Comparison of ENCODE assay signal across 8 cellular contexts in the genomic region with DNA sequence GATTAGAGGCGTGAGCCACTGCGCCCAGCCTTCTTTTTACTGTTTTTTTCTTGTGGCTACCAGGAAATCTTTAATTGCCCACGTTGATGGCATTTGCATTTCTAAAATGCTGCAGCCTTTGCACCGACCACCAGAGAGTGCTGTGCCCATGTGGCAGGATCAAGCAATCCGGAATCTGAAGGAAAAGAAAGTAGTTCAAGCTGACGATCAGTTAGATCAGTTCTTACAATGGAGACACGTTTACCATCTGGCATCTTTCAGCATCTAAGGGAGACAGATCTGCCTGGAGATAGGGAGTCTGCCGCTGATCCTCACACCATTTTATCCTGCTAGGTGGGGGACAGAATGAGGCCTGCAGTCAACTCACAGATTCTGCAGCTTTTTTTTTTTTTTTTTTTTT. TPM values are rescaled to one million over a fixed set of nuclear protein-coding genes. Genes with fewer than 3 reads are reported as not detected.
A peak's percentile ranks its signal among the peaks of the same experiment; 100 is the strongest.
DNase-seq lines count a peak whose midpoint lies in the region; ATAC-seq, FAIRE-seq and TF ChIP-seq lines count a peak whose summit lies in the region.

No MANE protein-coding gene starts in this region.

- peak; percentile 51; the same call in 1 of the 2 replicates for TF ChIP-seq RAD21 in HepG2 (CRISPR knock-in tag; IDR thresholded peaks at IDR 0.05)

- peaks cover 8% of the 10 kb centered on the region for H3K27me3 Mint-ChIP-seq in activated naive CD8-positive, alpha-beta T cell treated with anti-CD3 and anti-CD28 coated beads, Interleukin-2, amount 10 ng/mL, durations not matched to agents 7 days and 5 days
- peaks cover 8 to 19% of the 10 kb centered on the region in 2 donors for H3K27me3 Mint-ChIP-seq in CD8-positive, alpha-beta memory T cell

- peak; percentile 83 for TF ChIP-seq CTCF in HepG2 (CRISPR knock-in tag; IDR thresholded peaks at IDR 0.05)

- H3K4me1 Mint-ChIP-seq in activated naive CD8-positive, alpha-beta T cell treated with anti-CD3 and anti-CD28 coated beads, Interleukin-2, amount 10 ng/mL, durations not matched to agents 7 days and 5 days, result peaks cover 3% of the 10 kb centered on the region
- peaks cover 2 to 4% (median 3%) of the 10 kb centered on the region in 3 donors for H3K4me1 Mint-ChIP-seq in CD8-positive, alpha-beta memory T cell

- no peak overlapping the region for H3K27ac ChIP-seq in HepG2 (ENCODE audit: extremely low read length, insufficient read depth, low read length)
- no peak overlapping the region for H3K27ac ChIP-seq in CD8-positive, alpha-beta memory T cell (ENCODE audit: low read depth, low read length)

- 11% methylated on average over 8 of the region's 8 CpGs for WGBS in HepG2 (ENCODE audit: low lambda C conversion rate)

- peaks cover 0 to 9% of the 10 kb centered on the region in 2 experiments; a peak in 2 of 5 replicates for H3K27me3 ChIP-seq in HepG2 (ENCODE audit: control insufficient read depth in 1 of 2, insufficient read depth in 2 of 2, low read length in 2 of 2)
- no peaks in the 10 kb centered on the region for H3K27me3 ChIP-seq in CD8-positive, alpha-beta memory T cell (ENCODE audit: insufficient read depth, low read length, poor library complexity, severe bottlenecking)

- BruUV-seq in HepG2 (replicated peaks; lab: Mats Ljungman, UMichigan), result no TSS peak

- H3K4me3 ChIP-seq in HepG2 (replicated peaks in 1 of 3; ENCODE audit: insufficient read depth in 1 of 3, low read depth in 2 of 3, low read length in 3 of 3), result no peak overlapping the region
- H3K4me3 ChIP-seq in CD8-positive, alpha-beta memory T cell (ENCODE audit: low read length), result no peak overlapping the region

- no peak for TF ChIP-seq EP300 in HepG2 (IDR thresholded peaks at IDR 0.05; ENCODE audit: low read depth in 2 of 2, low read length in 2 of 2)
- no peak for TF ChIP-seq EP300 in HepG2 (CRISPR knock-in tag; IDR thresholded peaks at IDR 0.05; ENCODE audit: borderline replicate concordance)

- no peaks in the 10 kb centered on the region for H3K79me2 ChIP-seq in HepG2 (ENCODE audit: insufficient read depth, low read length)

- H3K36me3 ChIP-seq in HepG2 (replicated peaks in 1 of 2; ENCODE audit: control insufficient read depth in 1 of 2, insufficient read depth in 2 of 2, low read length in 2 of 2), result no peaks in the 10 kb centered on the region
- no peaks in the 10 kb centered on the region for H3K36me3 ChIP-seq in CD8-positive, alpha-beta memory T cell (ENCODE audit: insufficient read depth, low read length)

- POLR2A ChIA-PET in activated naive CD8-positive, alpha-beta T cell treated with anti-CD3 and anti-CD28 coated beads, Interleukin-2, amount 10 ng/mL, durations not matched to agents 7 days and 5 days (lab: Charles Lee), result interaction anchor here (0.7 to 1.0 kb wide), 2 partner anchors 32 to 161 kb away, joined by 3 to 5 read pairs; no protein-coding TSS in a partner anchor
- POLR2A ChIA-PET in HepG2 (lab: Yijun Ruan, JAX), result interaction anchor here (0.8 kb wide), 1 partner anchor 75 kb away, joined by 4 read pairs; the partner anchor contains the start of genes SAFB and SAFB2
- POLR2A ChIA-PET in CD8-positive, alpha-beta memory T cell (lab: Charles Lee), result no interaction called here

- H4K20me1 ChIP-seq in HepG2 (ENCODE audit: insufficient read depth, low read length), result no peaks in the 10 kb centered on the region

- no peak overlapping the region for H2AFZ ChIP-seq in HepG2 (ENCODE audit: low read length)

- no peak for TF ChIP-seq POLR2A in HepG2 (IDR thresholded peaks at IDR 0.05; ENCODE audit: insufficient read depth in 1 of 2, low read depth in 2 of 2, low read length in 2 of 2)

- peak; percentile 70 for FAIRE-seq in HepG2 (lab: Jason Lieb, UNC)

- H3K36me3 Mint-ChIP-seq in activated naive CD8-positive, alpha-beta T cell treated with anti-CD3 and anti-CD28 coated beads, Interleukin-2, amount 10 ng/mL, durations not matched to agents 7 days and 5 days, result no peaks in the 10 kb centered on the region
- no peaks in the 10 kb centered on the region for H3K36me3 Mint-ChIP-seq in CD8-positive, alpha-beta memory T cell

- no peak overlapping the region for H3K9ac ChIP-seq in HepG2 (ENCODE audit: insufficient read depth, low read depth, low read length)

- H3K9me3 ChIP-seq in HepG2 (ENCODE audit: low read length), result no peaks in the 10 kb centered on the region
- no peaks in the 10 kb centered on the region for H3K9me3 ChIP-seq in CD8-positive, alpha-beta memory T cell (ENCODE audit: low read length)

- ATAC-seq in activated naive CD8-positive, alpha-beta T cell treated with anti-CD3 and anti-CD28 coated beads, Interleukin-2, amount 10 ng/mL, durations not matched to agents 7 days and 5 days (ENCODE audit: low read depth), result peak; percentile 56
- ATAC-seq in HepG2, result peak; percentile 71

- H3K4me2 ChIP-seq in HepG2 (ENCODE audit: low read depth, low read length), result peak overlapping the region; percentile 67

- H3K9me3 Mint-ChIP-seq in activated naive CD8-positive, alpha-beta T cell treated with anti-CD3 and anti-CD28 coated beads, Interleukin-2, amount 10 ng/mL, durations not matched to agents 7 days and 5 days, result no peaks in the 10 kb centered on the region
- no peaks in the 10 kb centered on the region for H3K9me3 Mint-ChIP-seq in CD8-positive, alpha-beta memory T cell

- intact Hi-C loops in HepG2 (cut with micrococcal nuclease; ENCODE audit: unreplicated experiment), result loop anchor here (2.0 to 5.0 kb wide), 2 partner anchors 31 to 139 kb away; no protein-coding TSS in a partner anchor

- no peak overlapping the region for H3K27ac Mint-ChIP-seq in activated naive CD8-positive, alpha-beta T cell treated with anti-CD3 and anti-CD28 coated beads, Interleukin-2, amount 10 ng/mL, durations not matched to agents 7 days and 5 days
- H3K27ac Mint-ChIP-seq in CD8-positive, alpha-beta memory T cell, result no peak overlapping the region

- no peaks in the 10 kb centered on the region for H3K4me1 ChIP-seq in HepG2 (ENCODE audit: insufficient read depth, low read length)
- H3K4me1 ChIP-seq in CD8-positive, alpha-beta memory T cell (ENCODE audit: insufficient read depth, low read length), result no peaks in the 10 kb centered on the region

- in situ Hi-C loops in HepG2 (cut with HindIII; ENCODE audit: extremely low pct_ligation_motif_present, low pct_unique_long_range_greater_than_20kb), result no loop called here

- CTCF ChIA-PET in HepG2 (lab: Yijun Ruan, JAX; ENCODE audit: low intra/inter-chr PET ratio, low total read pairs), result interaction anchor here (0.6 to 1.7 kb wide), 3 partner anchors 13 to 96 kb away, joined by 3 to 19 read pairs (median 3); no protein-coding TSS in a partner anchor
- CTCF ChIA-PET in CD8-positive, alpha-beta memory T cell (lab: Charles Lee), result no interaction called here

- H3K4me3 Mint-ChIP-seq in activated naive CD8-positive, alpha-beta T cell treated with anti-CD3 and anti-CD28 coated beads, Interleukin-2, amount 10 ng/mL, durations not matched to agents 7 days and 5 days, result peak overlapping the region; percentile 53
- H3K4me3 Mint-ChIP-seq in CD8-positive, alpha-beta memory T cell, result peak overlapping the region in 2 of 7 donors; percentile 31 to 51

- DNase-seq in activated T-cell treated with anti-CD3 and anti-CD28 coated beads, Interleukin-2, amount 50 U/mL, for 1 hour, result peak; percentile 32
- DNase-seq in activated T-cell treated with anti-CD3 and anti-CD28 coated beads for 4 hours (no peak), MV-4-11 (lab: John Stamatoyannopoulos, UW) (peak; percentile 55), HepG2 (ENCODE audit: low spot score) (peak; percentile 38), NCI-H1092 (lab: John Stamatoyannopoulos, UW) (no peak), retina (no peak)
- no peak for DNase-seq in activated naive CD8-positive, alpha-beta T cell treated with anti-CD3 and anti-CD28 coated beads, Interleukin-2, amount 10 ng/mL, durations not matched to agents 7 days and 5 days
- DNase-seq in CD8-positive, alpha-beta memory T cell, result no peak

RNA-seq across cellular contexts. Expression of gene TINCR, which starts 19.9 kb away (rescaled TPM):
- total RNA-seq in activated naive CD8-positive, alpha-beta T cell treated with anti-CD3 and anti-CD28 coated beads, Interleukin-2, amount 10 ng/mL, durations not matched to agents 7 days and 5 days, result under 1 TPM; 0.99 to 1.00 TPM
- total RNA-seq in HepG2 (2016; rRNA removed; fragmentation: Illumina TruSeq; extraction: Trizol), result 0.04 and 0.33 TPM in 2 replicates
- total RNA-seq in HepG2 (2016; cell fraction: cytosol; rRNA removed; fragmentation: Illumina TruSeq; extraction: Trizol; ENCODE audit: low read depth), result not detected in 2 replicates
- total RNA-seq in HepG2 (2016; cell fraction: insoluble cytoplasmic fraction; rRNA removed; fragmentation: Illumina TruSeq; extraction: Trizol), result 0.28 and 0.39 TPM in 2 replicates
- 0.07 TPM in 1 of 2 replicates, not detected in the other for total RNA-seq in HepG2 (2016; cell fraction: membrane; rRNA removed; fragmentation: Illumina TruSeq; extraction: Trizol)
- 0.09 TPM in 1 of 2 replicates, not detected in the other for total RNA-seq in HepG2 (2016; cell fraction: nucleus; rRNA removed; fragmentation: Illumina TruSeq; extraction: Trizol)
- 0.17 and 0.30 TPM in 2 replicates for polyA plus RNA-seq in HepG2 (2011; rRNA removed)
- polyA plus RNA-seq in HepG2 (2011; cell fraction: cytosol; rRNA removed), result 0.15 and 0.22 TPM in 2 replicates
- 0.53 and 0.68 TPM in 2 replicates for polyA plus RNA-seq in HepG2 (2011; cell fraction: nucleus; rRNA removed)
- polyA plus RNA-seq in HepG2 (2012), result 0.08 and 0.59 TPM in 2 replicates
- polyA plus RNA-seq in HepG2 (2016; cell fraction: cytosol; fragmentation: Illumina TruSeq; extraction: Trizol; ENCODE audit: low read depth), result 0.03 and 0.40 TPM in 2 replicates
- 0.17 TPM in 1 of 2 replicates, not detected in the other for polyA plus RNA-seq in HepG2 (2016; cell fraction: insoluble cytoplasmic fraction; fragmentation: Illumina TruSeq; extraction: Trizol; ENCODE audit: low read depth)
- polyA plus RNA-seq in HepG2 (2016; cell fraction: membrane; fragmentation: Illumina TruSeq; extraction: Trizol; ENCODE audit: low read depth), result 0.12 and 0.14 TPM in 2 replicates
- 0.12 and 0.45 TPM in 2 replicates for polyA plus RNA-seq in HepG2 (2016; cell fraction: nucleus; fragmentation: Illumina TruSeq; extraction: Trizol; ENCODE audit: insufficient read depth, low read depth)
- polyA minus RNA-seq in HepG2 (2011; rRNA and poly(A)+ RNA removed; ENCODE audit: low replicate concordance), result 0.30 and 7.6 TPM in 2 replicates
- polyA minus RNA-seq in HepG2 (2011; cell fraction: cytosol; rRNA and poly(A)+ RNA removed), result not detected in 2 replicates
- 0.62 TPM in 1 of 2 replicates, not detected in the other for polyA minus RNA-seq in HepG2 (2011; cell fraction: nucleus; rRNA and poly(A)+ RNA removed)
- under 1 TPM; 0.20 to 0.28 TPM for total RNA-seq in CD8-positive, alpha-beta memory T cell
- polyA plus RNA-seq in CD8-positive, alpha-beta memory T cell, result 0.16 TPM

Comparison
In these comparisons a context has a peak if more than half of its experiments do, and no peak if none do; other contexts are left out.
1. DNase-seq: peak in activated T-cell treated with anti-CD3 and anti-CD28 coated beads, Interleukin-2, amount 50 U/mL, for 1 hour (single experiment), MV-4-11 (single experiment) and HepG2 (single experiment); none in activated T-cell treated with anti-CD3 and anti-CD28 coated beads for 4 hours (single experiment), activated naive CD8-positive, alpha-beta T cell treated with anti-CD3 and anti-CD28 coated beads, Interleukin-2, amount 10 ng/mL, durations not matched to agents 7 days and 5 days (single experiment), NCI-H1092 (single experiment), retina (single experiment) and CD8-positive, alpha-beta memory T cell (0 of 5).